In genomic region chr17:77472837-77473214, GRCh38 we compare ENCODE assay signal across 1 cellular context.
TF ChIP-seq lines count a peak whose summit lies in the region.

No MANE protein-coding gene starts in this region.

TF ChIP-seq in IMR-90, 13 proteins besides CTCF, POLR2A, EP300 and RAD21 (continued from another document):
- no peak for TF ChIP-seq BHLHE40 (IDR thresholded peaks at IDR 0.05; ENCODE audit: low read depth, low read length)
- no peak for TF ChIP-seq MAFK (IDR thresholded peaks at IDR 0.05; ENCODE audit: low read depth, low read length)
